ENCODE assay signal across 24 cellular contexts in the genomic region with DNA sequence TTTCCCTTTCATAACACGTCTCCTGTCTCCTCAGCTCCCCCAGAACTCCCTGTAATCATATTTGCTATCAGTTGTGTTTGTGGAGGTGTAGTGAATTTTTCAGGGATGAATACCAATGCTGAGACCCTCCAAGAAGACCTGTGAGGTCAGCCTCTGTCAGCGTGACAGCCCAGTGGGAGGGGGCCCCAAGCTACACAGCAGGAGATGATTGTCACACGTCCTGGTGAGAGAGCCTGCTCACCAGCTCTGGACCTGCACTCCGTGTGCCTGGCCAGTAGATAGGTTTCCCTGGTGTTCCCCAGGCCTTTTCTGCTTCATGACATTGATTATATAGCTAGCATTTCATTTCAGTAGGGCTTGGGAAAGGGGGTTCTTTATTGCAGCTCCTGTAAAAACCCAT.
"Had no signal": no experiment of that assay in that cellular context is flagged by ENCODE, and none has a peak within 500 bp of the region (broad histone marks: within the 10 kb centered on the region; RNA-seq: fewer than 3 reads in every experiment).

No MANE protein-coding gene starts in this region.

- ATAC-seq: left colon; left ventricle myocardium superior; mucosa of descending colon; naive thymus-derived CD8-positive, alpha-beta T cell; pancreas; psoas muscle; right lobe of liver; stimulated activated memory B cell treated with anti-CD40 and anti-IgM and Interleukin-4, amounts not matched to agents 10 μg/mL and 1 μg/mL and 100 μg/mL, for 72 hours had no signal

- H3K36me3 Mint-ChIP-seq: naive thymus-derived CD8-positive, alpha-beta T cell; stimulated activated memory B cell treated with anti-CD40 and anti-IgM and Interleukin-4, amounts not matched to agents 10 μg/mL and 1 μg/mL and 100 μg/mL, for 72 hours had no signal

- H3K36me3 ChIP-seq: neural progenitor cell, pancreas, right lobe of liver, spleen, thoracic aorta, transverse colon had no signal

- H3K27ac ChIP-seq: dorsolateral prefrontal cortex, hepatocyte, neural progenitor cell, pancreas, psoas muscle, right lobe of liver, spleen, thoracic aorta, transverse colon had no signal

- H3K4me3 Mint-ChIP-seq: naive thymus-derived CD8-positive, alpha-beta T cell; neural progenitor cell; stimulated activated memory B cell treated with anti-CD40 and anti-IgM and Interleukin-4, amounts not matched to agents 10 μg/mL and 1 μg/mL and 100 μg/mL, for 72 hours; stimulated activated naive CD8-positive, alpha-beta T cell treated with anti-CD3 and anti-CD28 coated beads, Interleukin-15, Interleukin-2, amounts not matched to agents 100 ng/mL and 50 ng/mL, for 24 hours had no signal

- H3K4me1 ChIP-seq: pancreas, psoas muscle, right lobe of liver, spleen, transverse colon had no signal

- H3K4me3 ChIP-seq: dorsolateral prefrontal cortex, hepatocyte, lung, mucosa of descending colon, neural progenitor cell, pancreas, psoas muscle, right lobe of liver, spleen, thoracic aorta, transverse colon had no signal

- H3K9ac ChIP-seq: neural progenitor cell had no signal

- H3K4me1 Mint-ChIP-seq: naive thymus-derived CD8-positive, alpha-beta T cell; stimulated activated memory B cell treated with anti-CD40 and anti-IgM and Interleukin-4, amounts not matched to agents 10 μg/mL and 1 μg/mL and 100 μg/mL, for 72 hours had no signal

- H3K79me2 ChIP-seq: hepatocyte had no signal

- H3K27ac Mint-ChIP-seq: naive thymus-derived CD8-positive, alpha-beta T cell; neural progenitor cell; stimulated activated memory B cell treated with anti-CD40 and anti-IgM and Interleukin-4, amounts not matched to agents 10 μg/mL and 1 μg/mL and 100 μg/mL, for 72 hours; stimulated activated naive CD8-positive, alpha-beta T cell treated with anti-CD3 and anti-CD28 coated beads, Interleukin-15, Interleukin-2, amounts not matched to agents 100 ng/mL and 50 ng/mL, for 24 hours had no signal

- H3K9me3 ChIP-seq: mucosa of descending colon, pancreas, psoas muscle, right lobe of liver, spleen, thoracic aorta, transverse colon had no signal

- H3K27me3 ChIP-seq: hepatocyte, neural progenitor cell, pancreas, right lobe of liver, transverse colon had no signal

- H3K4me2 ChIP-seq: hepatocyte, neural progenitor cell had no signal

- DNase-seq: cortex of kidney; dorsolateral prefrontal cortex; effector CD8-positive, alpha-beta T cell; foreskin melanocyte; left colon; left ventricle myocardium superior; mucosa of descending colon; naive thymus-derived CD8-positive, alpha-beta T cell; occipital lobe; pancreas; psoas muscle; retina; right lobe of liver; spleen; stimulated activated CD4-positive, alpha-beta T cell treated with anti-CD3 and anti-CD28 coated beads, Interleukin-15, amount 100 ng/mL, for 24 hours; stimulated activated CD4-positive, alpha-beta T cell treated with anti-CD3 and anti-CD28 coated beads, Interleukin-1b, Interleukin-23, amount 100 ng/mL, for 48 hours; stimulated activated CD4-positive, alpha-beta T cell treated with anti-CD3 and anti-CD28 coated beads, Interleukin-4, amount 100 ng/mL, for 24 hours; transverse colon had no signal
